ENCODE assay signal across 8 cellular contexts in the genomic region with DNA sequence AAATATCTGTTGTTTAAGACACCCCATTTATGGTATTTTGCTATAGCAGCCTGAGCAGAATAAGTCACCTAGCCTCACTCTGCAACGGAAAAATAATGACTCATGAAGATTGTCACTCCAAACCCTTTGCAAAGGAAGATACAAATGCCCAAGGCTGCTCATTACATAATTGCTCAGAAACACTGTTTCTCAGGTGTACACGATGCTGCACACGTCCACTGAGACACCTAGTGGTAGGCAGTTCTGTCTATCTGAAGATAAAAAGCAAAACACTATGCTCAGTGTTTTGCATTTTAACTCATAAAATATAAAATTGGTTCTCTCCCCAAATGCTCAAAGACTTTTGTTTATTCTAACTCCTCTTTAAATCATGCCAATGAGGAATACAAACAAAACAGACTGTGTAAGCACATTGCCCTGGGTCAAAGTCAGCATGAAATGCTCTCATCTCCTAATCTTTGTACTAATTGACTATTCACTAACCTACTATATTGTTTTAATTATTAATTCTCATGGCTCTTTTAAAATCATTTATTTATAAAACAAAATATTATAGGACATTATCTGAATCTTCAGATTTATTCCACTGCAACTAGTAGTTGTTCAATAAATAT. TPM values are rescaled to one million over a fixed set of nuclear protein-coding genes. Genes with fewer than 3 reads are reported as not detected.
DNase-seq lines count a peak whose midpoint lies in the region; ATAC-seq, FAIRE-seq and TF ChIP-seq lines count a peak whose summit lies in the region.

No MANE protein-coding gene starts in this region.

- H3K9ac ChIP-seq in astrocyte (ENCODE audit: low read length) = no peak overlapping the region

- no peaks in the 10 kb centered on the region for H3K36me3 ChIP-seq in astrocyte (ENCODE audit: insufficient read depth, low read length)

- H3K4me3 ChIP-seq in astrocyte (ENCODE audit: insufficient read depth, low read depth, low read length) (no peak overlapping the region), retinal pigment epithelial cell (ENCODE audit: low read length) (no peak overlapping the region)

- H3K79me2 ChIP-seq in astrocyte (ENCODE audit: insufficient read depth, low read length) = no peaks in the 10 kb centered on the region

- no peaks in the 10 kb centered on the region for H3K36me3 Mint-ChIP-seq in activated CD8-positive, alpha-beta memory T cell treated with anti-CD3 and anti-CD28 coated beads, Interleukin-2, amount 10 ng/mL, durations not matched to agents 7 days and 5 days
- H3K36me3 Mint-ChIP-seq in astrocyte (ENCODE audit: low read depth, unreplicated experiment) (no peaks in the 10 kb centered on the region), mesothelial cell of epicardium (no peaks in the 10 kb centered on the region)

- ATAC-seq in activated CD8-positive, alpha-beta memory T cell treated with anti-CD3 and anti-CD28 coated beads, Interleukin-2, amount 10 ng/mL, durations not matched to agents 7 days and 5 days = peak; percentile 45
- peak; percentile 85 for ATAC-seq in HG03469 (IDR thresholded peaks at IDR 0.05; ENCODE audit: unreplicated experiment)

- peaks cover 52% of the 10 kb centered on the region for H3K27me3 Mint-ChIP-seq in activated CD8-positive, alpha-beta memory T cell treated with anti-CD3 and anti-CD28 coated beads, Interleukin-2, amount 10 ng/mL, durations not matched to agents 7 days and 5 days
- H3K27me3 Mint-ChIP-seq in astrocyte (ENCODE audit: low read depth, unreplicated experiment) (peaks cover 10% of the 10 kb centered on the region), mesothelial cell of epicardium (ENCODE audit: low read depth) (peaks cover 33% of the 10 kb centered on the region)

- no peak overlapping the region for H2AFZ ChIP-seq in astrocyte (ENCODE audit: low read depth, low read length)

- no peaks in the 10 kb centered on the region for H3K9me3 ChIP-seq in astrocyte (ENCODE audit: insufficient read depth, low read depth, low read length)

- no peak overlapping the region for H3K27ac ChIP-seq in astrocyte (ENCODE audit: low read depth, low read length)

- no peaks in the 10 kb centered on the region for H3K4me1 Mint-ChIP-seq in activated CD8-positive, alpha-beta memory T cell treated with anti-CD3 and anti-CD28 coated beads, Interleukin-2, amount 10 ng/mL, durations not matched to agents 7 days and 5 days
- H3K4me1 Mint-ChIP-seq in astrocyte (ENCODE audit: low read depth, unreplicated experiment) = no peaks in the 10 kb centered on the region
- H3K4me1 Mint-ChIP-seq in mesothelial cell of epicardium = no peaks in the 10 kb centered on the region

- no peak for FAIRE-seq in astrocyte (lab: Jason Lieb, UNC)

- TF ChIP-seq CTCF in astrocyte (IDR thresholded peaks at IDR 0.05; ENCODE audit: insufficient read depth, low read depth, low read length) (peak; percentile 49), retinal pigment epithelial cell (conservative IDR thresholded peaks at IDR 0.05; ENCODE audit: low read depth, low read length) (peak; percentile 72), mesothelial cell of epicardium (IDR thresholded peaks at IDR 0.05; ENCODE audit: unreplicated experiment) (no peak)

- H3K4me3 Mint-ChIP-seq in activated CD8-positive, alpha-beta memory T cell treated with anti-CD3 and anti-CD28 coated beads, Interleukin-2, amount 10 ng/mL, durations not matched to agents 7 days and 5 days = no peak overlapping the region
- H3K4me3 Mint-ChIP-seq in astrocyte (ENCODE audit: unreplicated experiment) = no peak overlapping the region
- no peak overlapping the region for H3K4me3 Mint-ChIP-seq in mesothelial cell of epicardium

- H3K27ac Mint-ChIP-seq in activated CD8-positive, alpha-beta memory T cell treated with anti-CD3 and anti-CD28 coated beads, Interleukin-2, amount 10 ng/mL, durations not matched to agents 7 days and 5 days = no peak overlapping the region
- H3K27ac Mint-ChIP-seq in astrocyte (ENCODE audit: unreplicated experiment) (no peak overlapping the region), mesothelial cell of epicardium (no peak overlapping the region)

- no peak overlapping the region for H3K4me2 ChIP-seq in astrocyte (ENCODE audit: low read length)

- DNase-seq in activated CD8-positive, alpha-beta memory T cell treated with anti-CD3 and anti-CD28 coated beads, Interleukin-2, amount 10 ng/mL, durations not matched to agents 7 days and 5 days = no peak
- DNase-seq in activated CD8-positive, alpha-beta memory T cell treated with anti-CD3 and anti-CD28 coated beads for 24 hours = no peak
- DNase-seq in astrocyte (ENCODE audit: low read depth) = no peak
- DNase-seq in retinal pigment epithelial cell (ENCODE audit: low read depth) = no peak
- DNase-seq in amniotic stem cell (lab: John Stamatoyannopoulos, UW) = no peak
- no peak for DNase-seq in GM19238 (ENCODE audit: insufficient read length, low spot score)
- no peak for DNase-seq in mesothelial cell of epicardium (ENCODE audit: low spot score in 2 of 2, unreplicated experiment in 2 of 2)

- CTCF ChIA-PET in activated CD8-positive, alpha-beta memory T cell treated with anti-CD3 and anti-CD28 coated beads, Interleukin-2, amount 10 ng/mL, durations not matched to agents 7 days and 5 days (lab: Charles Lee) = no interaction called here

- H3K4me1 ChIP-seq in astrocyte (ENCODE audit: insufficient read depth, low read length) = no peaks in the 10 kb centered on the region

- H3K27me3 ChIP-seq in astrocyte (ENCODE audit: insufficient read depth, low read length) = no peaks in the 10 kb centered on the region

- no peaks in the 10 kb centered on the region for H3K9me3 Mint-ChIP-seq in activated CD8-positive, alpha-beta memory T cell treated with anti-CD3 and anti-CD28 coated beads, Interleukin-2, amount 10 ng/mL, durations not matched to agents 7 days and 5 days (ENCODE audit: low read depth)
- H3K9me3 Mint-ChIP-seq in astrocyte (ENCODE audit: unreplicated experiment) = no peaks in the 10 kb centered on the region
- no peaks in the 10 kb centered on the region for H3K9me3 Mint-ChIP-seq in mesothelial cell of epicardium

- H4K20me1 ChIP-seq in astrocyte (ENCODE audit: insufficient read depth, low read length) = no peaks in the 10 kb centered on the region

RNA-seq across cellular contexts. Expression of a gene that starts 7.7 kb away (rescaled TPM):
- under 1 TPM; 0.20 to 0.40 TPM for total RNA-seq in activated CD8-positive, alpha-beta memory T cell treated with anti-CD3 and anti-CD28 coated beads, Interleukin-2, amount 10 ng/mL, durations not matched to agents 7 days and 5 days
- 0.14 and 0.43 TPM in 2 replicates for total RNA-seq in astrocyte
- 0.32 to 0.47 TPM (median 0.42 TPM) in 3 replicates for total RNA-seq in mesothelial cell of epicardium

RNA-seq across cellular contexts. Expression of a gene that starts 28.3 kb away (rescaled TPM):
- total RNA-seq in activated CD8-positive, alpha-beta memory T cell treated with anti-CD3 and anti-CD28 coated beads, Interleukin-2, amount 10 ng/mL, durations not matched to agents 7 days and 5 days = 10 to 100 TPM; 28.4 to 46.6 TPM
- total RNA-seq in astrocyte (30.8 and 33.4 TPM in 2 replicates), mesothelial cell of epicardium (37.6 to 40.1 TPM (median 39.7 TPM) in 3 replicates)
